12 cellular contexts compared by ENCODE assay signal in genomic region chr14:99189201-99189801, GRCh38.
A peak's percentile ranks its signal among the peaks of the same experiment; 100 is the strongest.
DNase-seq lines count a peak whose midpoint lies in the region; ATAC-seq and TF ChIP-seq lines count a peak whose summit lies in the region.
"Had no signal": no experiment of that assay in that cellular context is flagged by ENCODE, and none has a peak within 500 bp of the region (broad histone marks: within the 10 kb centered on the region; RNA-seq: fewer than 3 reads in every experiment).

No MANE protein-coding gene starts in this region.

- H3K27ac Mint-ChIP-seq in activated CD8-positive, alpha-beta T cell treated with anti-CD3 and anti-CD28 coated beads, Interleukin-2, amount 10 ng/mL, durations not matched to agents 7 days and 5 days, result peak overlapping the region; percentile 96
- H3K27ac Mint-ChIP-seq in Caco-2 (ENCODE audit: unreplicated experiment), result no peak overlapping the region
- H3K27ac Mint-ChIP-seq: neural progenitor cell had no signal

- no peaks in the 10 kb centered on the region for H3K36me3 ChIP-seq in Caco-2 (ENCODE audit: control insufficient read depth, insufficient read depth, low read length)
- H3K36me3 ChIP-seq: neural progenitor cell, thyroid gland had no signal

- no peaks in the 10 kb centered on the region for H3K27me3 Mint-ChIP-seq in activated CD8-positive, alpha-beta T cell treated with anti-CD3 and anti-CD28 coated beads, Interleukin-2, amount 10 ng/mL, durations not matched to agents 7 days and 5 days (ENCODE audit: low read depth)
- no peaks in the 10 kb centered on the region for H3K27me3 Mint-ChIP-seq in Caco-2 (ENCODE audit: insufficient read depth, unreplicated experiment)

- peak overlapping the region; percentile 54 for H3K4me3 ChIP-seq in Jurkat, Clone E6-1 (ENCODE audit: low read length)
- H3K4me3 ChIP-seq in Caco-2 (ENCODE audit: low read depth, low read length), result no peak overlapping the region
- H3K4me3 ChIP-seq: neural progenitor cell, thyroid gland had no signal

- no peaks in the 10 kb centered on the region for H3K9me3 Mint-ChIP-seq in activated CD8-positive, alpha-beta T cell treated with anti-CD3 and anti-CD28 coated beads, Interleukin-2, amount 10 ng/mL, durations not matched to agents 7 days and 5 days (ENCODE audit: insufficient read depth)
- no peaks in the 10 kb centered on the region for H3K9me3 Mint-ChIP-seq in Caco-2 (ENCODE audit: unreplicated experiment)
- H3K9me3 Mint-ChIP-seq: neural progenitor cell had no signal

- DNase-seq in Jurkat, Clone E6-1 (ENCODE audit: low read depth, low spot score), result peak; percentile 51
- DNase-seq in activated CD8-positive, alpha-beta T cell treated with anti-CD3 and anti-CD28 coated beads, Interleukin-2, amount 10 ng/mL, durations not matched to agents 7 days and 5 days, result peak; percentile 80
- peak; percentile 50 for DNase-seq in central memory CD4-positive, alpha-beta T cell
- peak; percentile 22 for DNase-seq in posterior vena cava (ENCODE audit: low spot score)
- no peak for DNase-seq in NCI-H146 treated with DMSO at 0.1 percent for 48 hours (lab: John Stamatoyannopoulos, UW; ENCODE audit: unreplicated experiment)
- DNase-seq in NCI-H1105 treated with DMSO at 0.1 percent for 48 hours (lab: John Stamatoyannopoulos, UW), result no peak
- DNase-seq in NK-92 (lab: John Stamatoyannopoulos, UW; ENCODE audit: unreplicated experiment), result no peak
- no peak for DNase-seq in Caco-2
- DNase-seq: cerebellar nuclear complex, SHP77 treated with DMSO at 0.1 percent for 48 hours had no signal

- POLR2A ChIA-PET in activated CD8-positive, alpha-beta T cell treated with anti-CD3 and anti-CD28 coated beads, Interleukin-2, amount 10 ng/mL, durations not matched to agents 7 days and 5 days (lab: Charles Lee), result interaction anchor here (0.6 to 2.5 kb wide), 11 partner anchors 9 to 1211 kb away, joined by 3 to 14 read pairs (median 4); partner anchors contain the start of gene BCL11B
- POLR2A ChIA-PET in Caco-2 (lab: Charles Lee), result no interaction called here

- no peaks in the 10 kb centered on the region for H3K27me3 ChIP-seq in Caco-2 (replicated peaks; ENCODE audit: control insufficient read depth, insufficient read depth, low read length)
- H3K27me3 ChIP-seq: neural progenitor cell, thyroid gland had no signal

- no TSS peak for BruUV-seq in Caco-2 (replicated peaks; lab: Mats Ljungman, UMichigan)

- no peaks in the 10 kb centered on the region for H3K9me3 ChIP-seq in Caco-2
- H3K9me3 ChIP-seq: thyroid gland had no signal

- H3K4me1 Mint-ChIP-seq in activated CD8-positive, alpha-beta T cell treated with anti-CD3 and anti-CD28 coated beads, Interleukin-2, amount 10 ng/mL, durations not matched to agents 7 days and 5 days (ENCODE audit: low read depth), result peaks cover 93% of the 10 kb centered on the region
- H3K4me1 Mint-ChIP-seq in Caco-2 (ENCODE audit: low read depth, unreplicated experiment), result no peaks in the 10 kb centered on the region

- TF ChIP-seq CTCF in Caco-2 (IDR thresholded peaks at IDR 0.05; ENCODE audit: insufficient read depth in 1 of 2, low read depth in 1 of 2, low read length in 1 of 2, severe bottlenecking in 1 of 2, unreplicated experiment in 1 of 2), result no peak

- peaks cover 63% of the 10 kb centered on the region for H3K36me3 Mint-ChIP-seq in activated CD8-positive, alpha-beta T cell treated with anti-CD3 and anti-CD28 coated beads, Interleukin-2, amount 10 ng/mL, durations not matched to agents 7 days and 5 days (ENCODE audit: low read depth)
- H3K36me3 Mint-ChIP-seq in Caco-2 (ENCODE audit: insufficient read depth, unreplicated experiment), result no peaks in the 10 kb centered on the region
- H3K36me3 Mint-ChIP-seq: neural progenitor cell had no signal

- peak; percentile 52 for ATAC-seq in activated CD8-positive, alpha-beta T cell treated with anti-CD3 and anti-CD28 coated beads, Interleukin-2, amount 10 ng/mL, durations not matched to agents 7 days and 5 days

- intact Hi-C loops in posterior vena cava (cut with DNase I), result no loop called here
- intact Hi-C loops in Caco-2 (cut with micrococcal nuclease; ENCODE audit: unreplicated experiment), result no loop called here

- H3K4me3 Mint-ChIP-seq in activated CD8-positive, alpha-beta T cell treated with anti-CD3 and anti-CD28 coated beads, Interleukin-2, amount 10 ng/mL, durations not matched to agents 7 days and 5 days, result peak overlapping the region; percentile 82
- H3K4me3 Mint-ChIP-seq in Caco-2 (ENCODE audit: unreplicated experiment), result no peak overlapping the region
- H3K4me3 Mint-ChIP-seq: neural progenitor cell had no signal

- no peaks in the 10 kb centered on the region for H3K4me1 ChIP-seq in Caco-2

- CTCF ChIA-PET in activated CD8-positive, alpha-beta T cell treated with anti-CD3 and anti-CD28 coated beads, Interleukin-2, amount 10 ng/mL, durations not matched to agents 7 days and 5 days (lab: Charles Lee), result interaction anchor here (0.8 to 7.5 kb wide), 19 partner anchors 8 to 1211 kb away, joined by 3 to 86 read pairs (median 4); partner anchors contain the start of gene BCL11B
- CTCF ChIA-PET in Caco-2 (lab: Charles Lee), result interaction anchor here (0.5 kb wide), 1 partner anchor 359 kb away, joined by 3 read pairs; no protein-coding TSS in a partner anchor

Comparison
In these comparisons a context has a peak if more than half of its experiments do, and no peak if none do; other contexts are left out.
1. DNase-seq: peak in Jurkat, Clone E6-1 (single experiment), activated CD8-positive, alpha-beta T cell treated with anti-CD3 and anti-CD28 coated beads, Interleukin-2, amount 10 ng/mL, durations not matched to agents 7 days and 5 days (single experiment), central memory CD4-positive, alpha-beta T cell (single experiment) and posterior vena cava (single experiment); none in NCI-H146 treated with DMSO at 0.1 percent for 48 hours (single experiment), NCI-H1105 treated with DMSO at 0.1 percent for 48 hours (single experiment), NK-92 (single experiment) and Caco-2 (0 of 2).